In genomic region chr2:193868132-193868531, GRCh38 we compare ENCODE assay signal across 31 cellular contexts.
A peak's percentile ranks its signal among the peaks of the same experiment; 100 is the strongest.
DNase-seq lines count a peak whose midpoint lies in the region; ATAC-seq and TF ChIP-seq lines count a peak whose summit lies in the region.
"Had no signal": no experiment of that assay in that cellular context is flagged by ENCODE, and none has a peak within 500 bp of the region (broad histone marks: within the 10 kb centered on the region; RNA-seq: fewer than 3 reads in every experiment).

No MANE protein-coding gene starts in this region.

- H3K36me3 ChIP-seq in DND-41 (ENCODE audit: insufficient read depth, low read length): no peaks in the 10 kb centered on the region
- H3K36me3 ChIP-seq: BE2C; BLaER1; BLaER1 treated with 17β-estradiol and CSF1 and Interleukin-3, amounts not matched to agents 10 nM and 100 nM had no signal

- peaks cover 3% of the 10 kb centered on the region for H3K9me3 Mint-ChIP-seq in stimulated activated effector memory CD8-positive, alpha-beta T cell treated with anti-CD3 and anti-CD28 coated beads, Interleukin-12 subunit alpha, Interleukin-12 subunit beta, amount 100 ng/mL, for 72 hours
- H3K9me3 Mint-ChIP-seq in stimulated activated memory B cell treated with anti-CD40 and anti-IgM and Interleukin-4, amounts not matched to agents 10 μg/mL and 1 μg/mL and 100 μg/mL, for 72 hours: no peaks in the 10 kb centered on the region

- no peaks in the 10 kb centered on the region for H3K27me3 Mint-ChIP-seq in stimulated activated memory B cell treated with anti-CD40 and anti-IgM and Interleukin-4, amounts not matched to agents 10 μg/mL and 1 μg/mL and 100 μg/mL, for 72 hours
- H3K27me3 Mint-ChIP-seq: B cell; CD4-positive, alpha-beta memory T cell; CD4-positive, alpha-beta T cell; CD4-positive, CD25-positive, alpha-beta regulatory T cell; CD8-positive, alpha-beta memory T cell had no signal

- H3K9ac ChIP-seq in DND-41 (ENCODE audit: low read depth, low read length): no peak overlapping the region
- H3K9ac ChIP-seq: BLaER1; BLaER1 treated with 17β-estradiol and CSF1 and Interleukin-3, amounts not matched to agents 10 nM and 100 nM had no signal

- no peak for DNase-seq in DND-41
- peak; percentile 6 for DNase-seq in UCSD-AML1 (lab: John Stamatoyannopoulos, UW; ENCODE audit: unreplicated experiment)
- DNase-seq in stimulated activated effector memory CD8-positive, alpha-beta T cell treated with anti-CD3 and anti-CD28 coated beads, Interleukin-12 subunit alpha, Interleukin-12 subunit beta, amount 100 ng/mL, for 72 hours (ENCODE audit: low spot score in 2 of 2): no peak
- DNase-seq in effector CD8-positive, alpha-beta T cell (lab: John Stamatoyannopoulos, UW): no peak
- no peak for DNase-seq in GM19240 (ENCODE audit: insufficient read length, low spot score)
- DNase-seq in effector CD4-positive, alpha-beta T cell: no peak
- DNase-seq: 8988T; AML-193; Caco-2; Calu3; CD4-positive, alpha-beta memory T cell; CD4-positive, alpha-beta T cell; CD4-positive, CD25-positive, alpha-beta regulatory T cell; CD8-positive, alpha-beta T cell; COR-L47; DMS 273 treated with DMSO at 0.1 percent for 48 hours; DMS153; DMS79; DMS79 treated with DMSO at 0.1 percent for 48 hours; EL had no signal

- TF ChIP-seq CTCF in DND-41 (IDR thresholded peaks at IDR 0.05; ENCODE audit: borderline replicate concordance, extremely low read depth, low read length, poor library complexity, severe bottlenecking): no peak

- H3K4me1 ChIP-seq in DND-41 (ENCODE audit: insufficient read depth, low read length): no peaks in the 10 kb centered on the region
- H3K4me1 ChIP-seq: A549, BE2C, BLaER1, Caco-2 had no signal

- H3K4me3 Mint-ChIP-seq in stimulated activated effector memory CD8-positive, alpha-beta T cell treated with anti-CD3 and anti-CD28 coated beads, Interleukin-12 subunit alpha, Interleukin-12 subunit beta, amount 100 ng/mL, for 72 hours: no peak overlapping the region
- no peak overlapping the region for H3K4me3 Mint-ChIP-seq in stimulated activated memory B cell treated with anti-CD40 and anti-IgM and Interleukin-4, amounts not matched to agents 10 μg/mL and 1 μg/mL and 100 μg/mL, for 72 hours
- H3K4me3 Mint-ChIP-seq: B cell; CD14-positive monocyte; CD4-positive, alpha-beta memory T cell; CD4-positive, alpha-beta T cell; CD4-positive, CD25-positive, alpha-beta regulatory T cell; CD8-positive, alpha-beta memory T cell; CD8-positive, alpha-beta T cell had no signal

- 0 out of 2 replicates have a peak overlapping the region, but pooled peaks have one; percentile 26 for H2AFZ ChIP-seq in DND-41 (ENCODE audit: low read depth, low read length)

- no peak overlapping the region for H3K27ac ChIP-seq in DND-41 (ENCODE audit: low read length)
- H3K27ac ChIP-seq: 22Rv1; A549; BLaER1; BLaER1 treated with 17β-estradiol and CSF1 and Interleukin-3, amounts not matched to agents 10 nM and 100 nM; C4-2B had no signal

- H3K4me2 ChIP-seq in DND-41 (ENCODE audit: insufficient read depth, low read length): no peak overlapping the region
- H3K4me2 ChIP-seq: A549; BLaER1; BLaER1 treated with 17β-estradiol and CSF1 and Interleukin-3, amounts not matched to agents 10 nM and 100 nM had no signal

- ATAC-seq in DND-41 (ENCODE audit: insufficient read depth, low read depth) (no peak), GM19452 (IDR thresholded peaks at IDR 0.05; ENCODE audit: unreplicated experiment) (no peak)
- peak; percentile 11 for ATAC-seq in stimulated activated effector memory CD8-positive, alpha-beta T cell treated with anti-CD3 and anti-CD28 coated beads, Interleukin-12 subunit alpha, Interleukin-12 subunit beta, amount 100 ng/mL, for 72 hours
- peak; percentile 28 for ATAC-seq in stimulated activated memory B cell treated with anti-CD40 and anti-IgM and Interleukin-4, amounts not matched to agents 10 μg/mL and 1 μg/mL and 100 μg/mL, for 72 hours
- ATAC-seq: A549; CD8-positive, alpha-beta T cell had no signal

- no peaks in the 10 kb centered on the region for H3K4me1 Mint-ChIP-seq in stimulated activated effector memory CD8-positive, alpha-beta T cell treated with anti-CD3 and anti-CD28 coated beads, Interleukin-12 subunit alpha, Interleukin-12 subunit beta, amount 100 ng/mL, for 72 hours
- no peaks in the 10 kb centered on the region for H3K4me1 Mint-ChIP-seq in stimulated activated memory B cell treated with anti-CD40 and anti-IgM and Interleukin-4, amounts not matched to agents 10 μg/mL and 1 μg/mL and 100 μg/mL, for 72 hours
- H3K4me1 Mint-ChIP-seq: B cell; CD14-positive monocyte; CD4-positive, alpha-beta memory T cell; CD4-positive, CD25-positive, alpha-beta regulatory T cell; CD8-positive, alpha-beta memory T cell had no signal

- no peaks in the 10 kb centered on the region for H3K79me2 ChIP-seq in DND-41 (ENCODE audit: insufficient read depth, low read length)

- H3K36me3 Mint-ChIP-seq in stimulated activated effector memory CD8-positive, alpha-beta T cell treated with anti-CD3 and anti-CD28 coated beads, Interleukin-12 subunit alpha, Interleukin-12 subunit beta, amount 100 ng/mL, for 72 hours: no peaks in the 10 kb centered on the region
- H3K36me3 Mint-ChIP-seq in stimulated activated memory B cell treated with anti-CD40 and anti-IgM and Interleukin-4, amounts not matched to agents 10 μg/mL and 1 μg/mL and 100 μg/mL, for 72 hours: no peaks in the 10 kb centered on the region
- H3K36me3 Mint-ChIP-seq: CD14-positive monocyte; CD4-positive, alpha-beta memory T cell; CD4-positive, CD25-positive, alpha-beta regulatory T cell; CD8-positive, alpha-beta memory T cell; CD8-positive, alpha-beta T cell had no signal

- H4K20me1 ChIP-seq in DND-41 (ENCODE audit: insufficient read depth, low read length): no peaks in the 10 kb centered on the region
- H4K20me1 ChIP-seq: BLaER1; BLaER1 treated with 17β-estradiol and CSF1 and Interleukin-3, amounts not matched to agents 10 nM and 100 nM had no signal

- no peak overlapping the region for H3K4me3 ChIP-seq in DND-41 (ENCODE audit: low read depth in 1 of 2, low read length in 2 of 2)
- H3K4me3 ChIP-seq: A549; BLaER1; BLaER1 treated with 17β-estradiol and CSF1 and Interleukin-3, amounts not matched to agents 10 nM and 100 nM had no signal

- H3K27ac Mint-ChIP-seq in stimulated activated effector memory CD8-positive, alpha-beta T cell treated with anti-CD3 and anti-CD28 coated beads, Interleukin-12 subunit alpha, Interleukin-12 subunit beta, amount 100 ng/mL, for 72 hours: no peak overlapping the region
- H3K27ac Mint-ChIP-seq in stimulated activated memory B cell treated with anti-CD40 and anti-IgM and Interleukin-4, amounts not matched to agents 10 μg/mL and 1 μg/mL and 100 μg/mL, for 72 hours: no peak overlapping the region
- H3K27ac Mint-ChIP-seq: B cell; CD14-positive monocyte; CD4-positive, alpha-beta memory T cell; CD4-positive, alpha-beta T cell; CD4-positive, CD25-positive, alpha-beta regulatory T cell; CD8-positive, alpha-beta memory T cell; CD8-positive, alpha-beta T cell had no signal

- H3K9me3 ChIP-seq in DND-41 (ENCODE audit: insufficient read depth, low read length, severe bottlenecking): peaks cover 7% of the 10 kb centered on the region
- H3K9me3 ChIP-seq: A549, BE2C, BLaER1, Caco-2 had no signal

- H3K27me3 ChIP-seq in DND-41 (ENCODE audit: insufficient read depth, low read length, poor library complexity): no peaks in the 10 kb centered on the region
- H3K27me3 ChIP-seq: BE2C; BLaER1; BLaER1 treated with 17β-estradiol and CSF1 and Interleukin-3, amounts not matched to agents 10 nM and 100 nM had no signal

Comparison
In these comparisons a context has a peak if more than half of its experiments do, and no peak if none do; other contexts are left out.
1. ATAC-seq: peak in stimulated activated effector memory CD8-positive, alpha-beta T cell treated with anti-CD3 and anti-CD28 coated beads, Interleukin-12 subunit alpha, Interleukin-12 subunit beta, amount 100 ng/mL, for 72 hours (single experiment) and stimulated activated memory B cell treated with anti-CD40 and anti-IgM and Interleukin-4, amounts not matched to agents 10 μg/mL and 1 μg/mL and 100 μg/mL, for 72 hours (single experiment); none in DND-41 (single experiment) and GM19452 (single experiment).